ENCODE assay signal across 8 cellular contexts in genomic region chr11:102047305-102047924, GRCh38. TPM values are rescaled to one million over a fixed set of nuclear protein-coding genes. Genes with fewer than 3 reads are reported as not detected.
DNase-seq lines count a peak whose midpoint lies in the region; ATAC-seq and TF ChIP-seq lines count a peak whose summit lies in the region.

CFAP300 (plus strand) TSS chr11:102047437; CDS start chr11:102047471, 34 bp downstream.

- no peak for TF ChIP-seq CTCF in Panc1 (IDR thresholded peaks at IDR 0.05)
- no peak for TF ChIP-seq CTCF in type B pancreatic cell (conservative IDR thresholded peaks at IDR 0.05)

- CTCF ChIA-PET in Panc1 (lab: Charles Lee) = interaction anchor here (0.7 kb wide), 1 partner anchor 1348 kb away, joined by 3 read pairs; no protein-coding TSS in a partner anchor

- H3K36me3 Mint-ChIP-seq in activated naive CD8-positive, alpha-beta T cell = no peaks in the 10 kb centered on the region
- H3K36me3 Mint-ChIP-seq in type B pancreatic cell = no peaks in the 10 kb centered on the region

- H3K27ac ChIP-seq in Panc1 (ENCODE audit: low read length) = peak within 1 kb of the TSS; percentile 85

- TSS peak; percentile 85 for BruUV-seq in Panc1 (replicated peaks; lab: Mats Ljungman, UMichigan)

- H3K4me1 Mint-ChIP-seq in activated naive CD8-positive, alpha-beta T cell (ENCODE audit: low read depth) = peaks cover 8% of the 10 kb centered on the region
- peaks cover 5% of the 10 kb centered on the region for H3K4me1 Mint-ChIP-seq in type B pancreatic cell (ENCODE audit: unreplicated experiment)

- peak within 1 kb of the TSS; percentile 78 for H3K4me3 Mint-ChIP-seq in activated naive CD8-positive, alpha-beta T cell
- peak within 1 kb of the TSS; percentile 88 for H3K4me3 Mint-ChIP-seq in type B pancreatic cell

- ATAC-seq in HG03342 (IDR thresholded peaks at IDR 0.05; ENCODE audit: unreplicated experiment) (peak; percentile 69), Panc1 (peak; percentile 98), Right ventricle myocardium superior (ENCODE audit: poor library complexity) (peak; percentile 98)

- in situ Hi-C loops in Caki2 (cut with HindIII; ENCODE audit: low pct_unique_long_range_greater_than_20kb, low sequenced_read_pairs) = no loop called here
- in situ Hi-C loops in Panc1 (cut with HindIII; ENCODE audit: low pct_unique_long_range_greater_than_20kb, low sequenced_read_pairs) = no loop called here

- H3K4me1 ChIP-seq in Panc1 (ENCODE audit: control insufficient read depth, insufficient read depth, low read length) = peaks cover 11% of the 10 kb centered on the region

- H3K9me3 Mint-ChIP-seq in activated naive CD8-positive, alpha-beta T cell (ENCODE audit: low read depth) = peaks cover 4% of the 10 kb centered on the region
- no peaks in the 10 kb centered on the region for H3K9me3 Mint-ChIP-seq in type B pancreatic cell

- no peaks in the 10 kb centered on the region for H3K9me3 ChIP-seq in Panc1 (ENCODE audit: control insufficient read depth, insufficient read depth, low read depth, low read length)

- DNase-seq in Caki2 (ENCODE audit: low read depth) (peak; percentile 74), Panc1 (ENCODE audit: low read depth, low spot score) (no peak), Right ventricle myocardium superior (peak; percentile 96), nucleus accumbens (lab: John Stamatoyannopoulos, UW) (peak in 51 of 56 donors; percentile 1 to 78 (median 25)), type B pancreatic cell (ENCODE audit: extremely low spot score, unreplicated experiment) (peak; percentile 84), GM19240 (ENCODE audit: insufficient read length, low spot score) (no peak)

- peaks cover 27% of the 10 kb centered on the region for H3K27me3 Mint-ChIP-seq in activated naive CD8-positive, alpha-beta T cell
- no peaks in the 10 kb centered on the region for H3K27me3 Mint-ChIP-seq in type B pancreatic cell

- no peaks in the 10 kb centered on the region for H3K36me3 ChIP-seq in Panc1 (ENCODE audit: control insufficient read depth, insufficient read depth, low read length)

- no peaks in the 10 kb centered on the region for H3K27me3 ChIP-seq in Panc1 (ENCODE audit: control insufficient read depth, insufficient read depth, low read length)

- intact Hi-C loops in Panc1 (cut with micrococcal nuclease; ENCODE audit: unreplicated experiment) (no loop called here), Right ventricle myocardium superior (cut with DNase I) (loop anchor here (10.0 kb wide), 1 partner anchor 467 kb away; no protein-coding TSS in a partner anchor)

- H3K27ac Mint-ChIP-seq in activated naive CD8-positive, alpha-beta T cell = no peak within 1 kb of the TSS
- peak within 1 kb of the TSS; percentile 13 for H3K27ac Mint-ChIP-seq in type B pancreatic cell

- H3K4me3 ChIP-seq in Panc1 (ENCODE audit: low read depth in 2 of 2, low read length in 2 of 2) = peak within 1 kb of the TSS; percentile 70 to 82

- POLR2A ChIA-PET in Panc1 (lab: Charles Lee) = interaction anchor here (0.6 to 1.2 kb wide), 4 partner anchors 8 to 126 kb away, joined by 3 to 8 read pairs (median 4); no protein-coding TSS in a partner anchor

RNA-seq across cellular contexts. Expression of gene CFAP300, which starts in this region (rescaled TPM):
- 2.2 and 5.2 TPM in 2 replicates for total RNA-seq in Caki2 (2014; rRNA removed; shearing (Covaris generic); ENCODE audit: low replicate concordance)
- total RNA-seq in Panc1 (2021; ENCODE audit: unreplicated experiment) (6.4 TPM), Right ventricle myocardium superior (0.38 TPM), type B pancreatic cell (ENCODE audit: low replicate concordance) (2.3 and 4.1 TPM in 2 replicates)
- 4.8 TPM for polyA plus RNA-seq in Panc1 (2012; ENCODE audit: insufficient read length)

Comparison
In these comparisons a context has a peak if more than half of its experiments do, and no peak if none do; other contexts are left out.
1. Peak in DNase-seq and ATAC-seq in Right ventricle myocardium superior; RNA of the gene not detected or under 1 TPM.
2. DNase-seq: peak in Caki2 (single experiment), nucleus accumbens (51 of 56) and type B pancreatic cell (single experiment); none in Panc1 (single experiment) and GM19240 (single experiment).
3. Peak in every context shown above with its lines, with median percentiles within 50 percentile points of each other: ATAC-seq.